ENCODE assay signal across 17 cellular contexts in genomic region chr2:96890252-96890651, GRCh38. TPM values are rescaled to one million over a fixed set of nuclear protein-coding genes. Genes with fewer than 3 reads are reported as not detected.
DNase-seq lines count a peak whose midpoint lies in the region; ATAC-seq, FAIRE-seq and TF ChIP-seq lines count a peak whose summit lies in the region.
"Had no signal": no experiment of that assay in that cellular context is flagged by ENCODE, and none has a peak within 500 bp of the region (broad histone marks: within the 10 kb centered on the region; RNA-seq: fewer than 3 reads in every experiment).

No MANE protein-coding gene starts in this region.

- H3K9me3 Mint-ChIP-seq in nephron progenitor cell, result no peaks in the 10 kb centered on the region
- H3K9me3 Mint-ChIP-seq: GM23338 had no signal

- H3K4ac ChIP-seq in H1 (replicated peaks; ENCODE audit: insufficient read length, low read depth, low read length), result no peak overlapping the region

- no peak overlapping the region for H2BK5ac ChIP-seq in H1 (ENCODE audit: low read depth, low read length)

- CTCF ChIA-PET in H1 (lab: Charles Lee; ENCODE audit: partially characterized antibody), result interaction anchor here (0.6 to 4.8 kb wide), 16 partner anchors 10 to 69 kb away, joined by 3 to 22 read pairs (median 4); partner anchors contain the start of gene ANKRD39

- H3K79me2 ChIP-seq in H1 (ENCODE audit: control insufficient read depth in 1 of 2, insufficient read depth in 2 of 2, low read length in 2 of 2), result no peaks in the 10 kb centered on the region

- H4K20me1 ChIP-seq in H1 (replicated peaks in 1 of 2; ENCODE audit: control insufficient read depth in 1 of 2, insufficient read depth in 2 of 2, low read length in 2 of 2), result no peaks in the 10 kb centered on the region

- H3K4me3 Mint-ChIP-seq in nephron progenitor cell, result no peak overlapping the region
- H3K4me3 Mint-ChIP-seq: GM23338 had no signal

- TF ChIP-seq RAD21 in H1 (IDR thresholded peaks at IDR 0.05 in 1 of 2, conservative IDR thresholded peaks at IDR 0.05 in 1 of 2; ENCODE audit: low read depth in 2 of 2, low read length in 2 of 2), result no peak

- H3K79me1 ChIP-seq in H1 (ENCODE audit: low read depth, low read length), result no peaks in the 10 kb centered on the region

- no peak overlapping the region for H4K91ac ChIP-seq in H1 (replicated peaks; ENCODE audit: insufficient read length, low read length)

- H3K27me3 Mint-ChIP-seq in nephron progenitor cell (ENCODE audit: low read depth, poor library complexity), result no peaks in the 10 kb centered on the region

- TF ChIP-seq POLR2A in H1 (IDR thresholded peaks at IDR 0.05; ENCODE audit: control extremely low read depth in 1 of 2, low read depth in 2 of 2, low read length in 2 of 2), result no peak
- no peak for TF ChIP-seq POLR2A in transverse colon (IDR thresholded peaks at IDR 0.05)

- H3K36me3 Mint-ChIP-seq in nephron progenitor cell (ENCODE audit: low read depth), result no peaks in the 10 kb centered on the region

- intact Hi-C loops in transverse colon (cut with DNase I; ENCODE audit: low total_unique reads), result no loop called here

- H3K27ac ChIP-seq in H1 (ENCODE audit: low read depth, low read length), result no peak overlapping the region
- H3K27ac ChIP-seq in transverse colon, result peak overlapping the region; percentile 5 to 62 (median 52)
- H3K27ac ChIP-seq in small intestine (ENCODE audit: low read depth in 1 of 2, low read length in 1 of 2), result no peak overlapping the region
- H3K27ac ChIP-seq: Peyer's patch had no signal

- in situ Hi-C loops in transverse colon (cut with MboI; ENCODE audit: low pct_ligation_motif_present in 1 of 4, low pct_unique_long_range_greater_than_20kb in 1 of 4, low sequenced_read_pairs in 3 of 4), result no loop called here

- no peak overlapping the region for H3K18ac ChIP-seq in H1 (ENCODE audit: extremely low read depth, low read length)

- WGBS in H1 (ENCODE audit: extremely low coverage in 1 of 2, insufficient coverage in 1 of 2, insufficient read length in 1 of 2, insufficient replicate concordance in 2 of 2, low coverage in 1 of 2, low lambda C conversion rate in 2 of 2, missing lambda C conversion rate in 1 of 2), 2 experiments, result 93% methylated on average over 7 of the region's 7 CpGs; no CpG with 5 or more reads in 1 of the 2 experiments
- 62 to 85% methylated on average over 3 to 7 of the region's 7 CpGs for WGBS in transverse colon (ENCODE audit: low coverage in 1 of 2), 2 donors
- WGBS in small intestine, 3 donors, result 83 to 85% (median 85%) methylated on average over 7 of the region's 7 CpGs

- ATAC-seq in GM21367 (IDR thresholded peaks at IDR 0.05; ENCODE audit: unreplicated experiment), result no peak
- ATAC-seq: GM23338 had no signal

- H3K4me1 Mint-ChIP-seq in nephron progenitor cell, result peaks cover 80% of the 10 kb centered on the region

- no peak for TF ChIP-seq CTCF in H1 (IDR thresholded peaks at IDR 0.05; ENCODE audit: control extremely low read depth in 1 of 3, insufficient read depth in 1 of 3, low read depth in 1 of 3, low read length in 3 of 3)
- TF ChIP-seq CTCF in nephron progenitor cell (IDR thresholded peaks at IDR 0.05), result no peak
- no peak for TF ChIP-seq CTCF in transverse colon (IDR thresholded peaks at IDR 0.05)

- H3K9me3 ChIP-seq in H1 (ENCODE audit: insufficient read depth in 2 of 2, low read depth in 1 of 2, low read length in 1 of 2) (no peaks in the 10 kb centered on the region), transverse colon (no peaks in the 10 kb centered on the region), small intestine (ENCODE audit: control insufficient read depth, low read depth) (no peaks in the 10 kb centered on the region)
- H3K9me3 ChIP-seq: BE2C, Peyer's patch, SK-N-SH had no signal

- H3K14ac ChIP-seq in H1 (ENCODE audit: insufficient read length), result no peak overlapping the region

- no peak for TF ChIP-seq EP300 in H1 (IDR thresholded peaks at IDR 0.05; ENCODE audit: borderline replicate concordance in 1 of 2, low read depth in 2 of 2, low read length in 2 of 2)
- no peak for TF ChIP-seq EP300 in transverse colon (IDR thresholded peaks at IDR 0.05; ENCODE audit: low read depth)

- no peak overlapping the region for H4K8ac ChIP-seq in H1 (ENCODE audit: extremely low read depth, insufficient read depth, low read length)

- no peak overlapping the region for H2BK12ac ChIP-seq in H1 (ENCODE audit: low read depth, low read length)

- no peak overlapping the region for H3K9ac ChIP-seq in H1 (replicated peaks in 1 of 4; ENCODE audit: extremely low read depth in 1 of 4, low read depth in 3 of 4, low read length in 3 of 4)
- H3K9ac ChIP-seq: SK-N-SH had no signal

- H2AFZ ChIP-seq in H1 (ENCODE audit: low read length), result no peak overlapping the region

- no peak overlapping the region for H3K56ac ChIP-seq in H1 (replicated peaks; ENCODE audit: insufficient read length, low read depth, low read length)

- H2BK20ac ChIP-seq in H1 (ENCODE audit: low read length), result 0 out of 2 replicates have a peak overlapping the region, but pooled peaks have one; percentile 7

- DNase-seq in ELF-1 (ENCODE audit: low read depth, low spot score), result peak; percentile 83
- no peak for DNase-seq in H1 (ENCODE audit: low read depth in 1 of 2, low spot score in 2 of 2)
- DNase-seq in nephron progenitor cell, result no peak
- DNase-seq in transverse colon, result no peak
- no peak for DNase-seq in small intestine
- no peak for DNase-seq in kidney glomerular epithelial cell (lab: John Stamatoyannopoulos, UW)
- DNase-seq: BE2C, NCI-H1417, NCI-H1930, NCI-H2171 treated with DMSO at 0.1 percent for 48 hours, Peyer's patch, Right ventricle myocardium superior had no signal

- peak overlapping the region; percentile 90 for H3K27ac Mint-ChIP-seq in nephron progenitor cell
- H3K27ac Mint-ChIP-seq: GM23338 had no signal

- no peak overlapping the region for H3K23ac ChIP-seq in H1 (ENCODE audit: insufficient read length)

- H3K4me1 ChIP-seq in H1 (replicated peaks in 1 of 4; ENCODE audit: control insufficient read depth in 3 of 4, insufficient read depth in 4 of 4, low read length in 3 of 4) (peaks cover 0 to 10% (median 5%) of the 10 kb centered on the region in 4 experiments; a peak in 4 of 7 replicates), transverse colon (peaks cover 34 to 63% (median 39%) of the 10 kb centered on the region in 4 donors), small intestine (ENCODE audit: control insufficient read depth in 2 of 2, insufficient read depth in 1 of 2, low read depth in 1 of 2, low read length in 1 of 2) (no peaks in the 10 kb centered on the region)

- H2AK5ac ChIP-seq in H1 (ENCODE audit: low read depth, low read length), result 0 out of 2 replicates have a peak overlapping the region, but pooled peaks have one; percentile 6

- H3K4me3 ChIP-seq in H1 (ENCODE audit: extremely low read depth in 1 of 4, insufficient read depth in 2 of 4, low read depth in 3 of 4, low read length in 4 of 4), result no peak overlapping the region
- no peak overlapping the region for H3K4me3 ChIP-seq in transverse colon
- H3K4me3 ChIP-seq in small intestine (ENCODE audit: low read depth in 1 of 2, low read length in 2 of 2), result no peak overlapping the region
- H3K4me3 ChIP-seq: GM23338, Peyer's patch had no signal

- H3K36me3 ChIP-seq in H1 (ENCODE audit: control insufficient read depth in 2 of 4, insufficient read depth in 4 of 4, low read length in 3 of 4), result no peaks in the 10 kb centered on the region
- no peaks in the 10 kb centered on the region for H3K36me3 ChIP-seq in transverse colon
- H3K36me3 ChIP-seq in small intestine (ENCODE audit: control insufficient read depth in 2 of 2, insufficient read depth in 2 of 2, low read length in 2 of 2), result no peaks in the 10 kb centered on the region
- H3K36me3 ChIP-seq: BE2C, Peyer's patch had no signal

- H3K27me3 ChIP-seq in H1 (replicated peaks in 1 of 4; ENCODE audit: control insufficient read depth in 3 of 4, extremely low read depth in 1 of 4, insufficient read depth in 3 of 4, low read length in 3 of 4) (peaks cover 0 to 2% (median 0%) of the 10 kb centered on the region in 4 experiments; a peak in 1 of 7 replicates), transverse colon (no peaks in the 10 kb centered on the region), small intestine (ENCODE audit: control insufficient read depth in 2 of 2, insufficient read depth in 2 of 2, low read length in 2 of 2) (no peaks in the 10 kb centered on the region)
- H3K27me3 ChIP-seq: BE2C, Peyer's patch had no signal

- peaks cover 4% of the 10 kb centered on the region; the same call in 1 of the 2 replicates for H3K23me2 ChIP-seq in H1 (ENCODE audit: low read depth, low read length)

- no peak overlapping the region for H2BK15ac ChIP-seq in H1 (ENCODE audit: low read length)

- no peak overlapping the region for H4K5ac ChIP-seq in H1 (ENCODE audit: insufficient read length, low read depth, low read length)

- no peak overlapping the region for H3K4me2 ChIP-seq in H1 (ENCODE audit: insufficient read depth in 1 of 2, low read depth in 2 of 2, low read length in 2 of 2)
- H3K4me2 ChIP-seq: GM23338, SK-N-SH had no signal

- H2BK120ac ChIP-seq in H1 (replicated peaks; ENCODE audit: low read depth, low read length), result peak overlapping the region; percentile 6

- POLR2A ChIA-PET in H1 (lab: Charles Lee; ENCODE audit: partially characterized antibody), result interaction anchor here (2.2 to 2.3 kb wide), 2 partner anchors 10 to 22 kb away, joined by 8 read pairs; no protein-coding TSS in a partner anchor

- FAIRE-seq in H1 (lab: Jason Lieb, UNC) (no peak), small intestine (lab: Jason Lieb, UNC) (no peak)
- FAIRE-seq: GM18507, GM19239 had no signal

RNA-seq across cellular contexts. Expression of gene SEMA4C, which starts 20.4 kb away (rescaled TPM):
- total RNA-seq in H1 (2021; fragmentation: NEBNext Ultra II Directional; extraction: Animal tissue kit (Norgen Biotek cat#: 25700)), result 67.3 and 74.3 TPM in 2 replicates
- polyA plus RNA-seq in H1 (2011; rRNA removed), result 47.5 and 71.4 TPM in 2 replicates
- 58.9 TPM for polyA plus RNA-seq in H1 (2011; cell fraction: cytosol; rRNA removed)
- polyA plus RNA-seq in H1 (2011; cell fraction: nucleus; rRNA removed), result 141 TPM
- polyA plus RNA-seq in H1 (2012, experiment 1 of 2), result 45.7 to 74.3 TPM (median 68.2 TPM) in 4 replicates
- 49.5 TPM for polyA plus RNA-seq in H1 (2012, experiment 2 of 2)
- polyA plus RNA-seq in H1 (2013, experiment 1 of 2), result 61.0 TPM
- 59.0 TPM for polyA plus RNA-seq in H1 (2013, experiment 2 of 2)
- 86.3 and 87.9 TPM in 2 replicates for polyA minus RNA-seq in H1 (2011; rRNA and poly(A)+ RNA removed)
- polyA minus RNA-seq in H1 (2011; cell fraction: cytosol; rRNA and poly(A)+ RNA removed), result 47.3 TPM
- 43.7 TPM for polyA minus RNA-seq in H1 (2011; cell fraction: nucleus; rRNA and poly(A)+ RNA removed)
- total RNA-seq in transverse colon, result 10 to 100 TPM in 3 of 4 donors, 1 to 10 TPM in 1; 3.6 to 23.9 (median 17.4) TPM
- 10 to 100 TPM in 1 of 3 donors, 1 to 10 TPM in 1, under 1 TPM in 1; 0.45 to 21.0 (median 1.4) TPM for polyA plus RNA-seq in small intestine

RNA-seq across cellular contexts. Expression of gene ANKRD39, which starts 32.4 kb away (rescaled TPM):
- 18.5 and 19.7 TPM in 2 replicates for total RNA-seq in H1 (2021; fragmentation: NEBNext Ultra II Directional; extraction: Animal tissue kit (Norgen Biotek cat#: 25700))
- 21.3 and 22.9 TPM in 2 replicates for polyA plus RNA-seq in H1 (2011; rRNA removed)
- polyA plus RNA-seq in H1 (2011; cell fraction: cytosol; rRNA removed), result 18.1 TPM
- 36.1 TPM for polyA plus RNA-seq in H1 (2011; cell fraction: nucleus; rRNA removed)
- polyA plus RNA-seq in H1 (2012, experiment 1 of 2), result 15.8 to 18.8 TPM (median 16.9 TPM) in 4 replicates
- 21.7 TPM for polyA plus RNA-seq in H1 (2012, experiment 2 of 2)
- polyA plus RNA-seq in H1 (2013, experiment 1 of 2), result 18.2 TPM
- 18.1 TPM for polyA plus RNA-seq in H1 (2013, experiment 2 of 2)
- polyA minus RNA-seq in H1 (2011; rRNA and poly(A)+ RNA removed), result 6.8 and 7.2 TPM in 2 replicates
- 5.2 TPM for polyA minus RNA-seq in H1 (2011; cell fraction: cytosol; rRNA and poly(A)+ RNA removed)
- 10.3 TPM for polyA minus RNA-seq in H1 (2011; cell fraction: nucleus; rRNA and poly(A)+ RNA removed)
- total RNA-seq in transverse colon, result 10 to 100 TPM in 3 of 4 donors, 1 to 10 TPM in 1; 9.7 to 55.3 (median 12.7) TPM
- polyA plus RNA-seq in small intestine, result 10 to 100 TPM; 15.9 to 23.0 (median 17.0) TPM

RNA-seq across cellular contexts. Expression of gene ANKRD23, which starts 46.4 kb away (rescaled TPM):
- total RNA-seq in H1 (2021; fragmentation: NEBNext Ultra II Directional; extraction: Animal tissue kit (Norgen Biotek cat#: 25700)), result 2.9 and 3.5 TPM in 2 replicates
- polyA plus RNA-seq in H1 (2011; rRNA removed), result 3.4 and 4.8 TPM in 2 replicates
- polyA plus RNA-seq in H1 (2011; cell fraction: cytosol; rRNA removed), result 3.9 TPM
- 29.4 TPM for polyA plus RNA-seq in H1 (2011; cell fraction: nucleus; rRNA removed)
- 2.3 to 5.8 TPM (median 3.8 TPM) in 4 replicates for polyA plus RNA-seq in H1 (2012, experiment 1 of 2)
- 2.0 TPM for polyA plus RNA-seq in H1 (2012, experiment 2 of 2)
- polyA plus RNA-seq in H1 (2013, experiment 1 of 2), result 2.5 TPM
- 2.4 TPM for polyA plus RNA-seq in H1 (2013, experiment 2 of 2)
- polyA minus RNA-seq in H1 (2011; rRNA and poly(A)+ RNA removed), result 2.6 and 3.1 TPM in 2 replicates
- polyA minus RNA-seq in H1 (2011; cell fraction: cytosol; rRNA and poly(A)+ RNA removed), result 2.9 TPM
- 3.9 TPM for polyA minus RNA-seq in H1 (2011; cell fraction: nucleus; rRNA and poly(A)+ RNA removed)
- 10 to 100 TPM in 1 of 4 donors, 1 to 10 TPM in 3; 4.1 to 22.7 (median 7.0) TPM for total RNA-seq in transverse colon
- polyA plus RNA-seq in small intestine, result 1 to 10 TPM; 2.2 to 3.8 (median 2.7) TPM

Comparison
In these comparisons a context has a peak if more than half of its experiments do, and no peak if none do; other contexts are left out.
1. H3K27ac ChIP-seq: peak in transverse colon (4 of 4); none in H1 (single experiment) and small intestine (0 of 2).